30 cellular contexts compared by ENCODE assay signal in the genomic region with DNA sequence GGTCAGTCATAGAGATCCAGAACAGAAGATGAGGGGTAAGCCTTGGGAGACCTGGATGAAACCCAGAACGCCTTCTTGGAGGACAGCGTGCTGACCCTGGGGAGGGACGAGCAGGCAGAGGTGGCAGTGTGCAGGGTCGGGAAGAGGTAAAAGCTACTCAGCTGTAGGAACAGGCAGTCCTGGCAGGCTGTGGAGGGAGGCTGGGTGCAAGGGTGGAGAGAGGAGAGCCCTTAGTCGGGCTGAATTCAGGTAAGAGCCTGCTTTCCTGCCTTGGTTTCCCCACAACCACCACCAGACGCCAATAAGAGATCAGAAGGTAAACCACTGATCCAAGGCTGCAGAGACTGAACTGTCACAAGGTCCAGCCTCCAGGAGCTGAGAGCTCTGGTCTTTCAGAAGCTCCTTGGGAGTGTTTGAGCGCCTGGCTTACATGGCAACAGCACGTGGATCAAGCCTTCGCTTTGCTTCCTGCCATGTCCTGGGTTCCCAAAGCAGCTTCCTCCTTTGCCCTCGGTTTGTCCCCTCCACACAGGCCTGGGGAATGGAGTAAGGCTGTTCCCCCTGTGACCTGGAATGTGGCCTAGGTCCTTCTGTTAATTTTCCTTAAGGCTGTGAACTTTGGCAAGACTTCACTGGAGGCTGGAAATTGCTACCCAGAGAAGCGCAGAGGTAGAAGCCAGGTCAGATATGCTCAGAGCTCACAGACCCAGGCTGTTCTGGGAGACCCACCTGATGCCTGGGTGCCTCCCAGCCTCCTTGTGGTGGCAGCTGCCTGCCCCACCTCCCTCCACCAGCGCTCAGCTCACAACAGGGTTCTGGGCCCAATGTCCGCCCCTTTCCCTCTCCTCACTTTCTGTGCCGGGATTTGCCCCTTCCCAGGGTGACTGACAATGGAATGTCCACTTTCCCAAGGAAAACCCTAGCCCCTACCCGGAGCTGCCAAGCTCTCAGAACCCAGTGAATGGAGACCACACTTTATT. TPM values are rescaled to one million over a fixed set of nuclear protein-coding genes. Genes with fewer than 3 reads are reported as not detected.
A peak's percentile ranks its signal among the peaks of the same experiment; 100 is the strongest.
DNase-seq lines count a peak whose midpoint lies in the region; ATAC-seq and TF ChIP-seq lines count a peak whose summit lies in the region.
"Had no signal": no experiment of that assay in that cellular context is flagged by ENCODE, and none has a peak within 500 bp of the region (broad histone marks: within the 10 kb centered on the region; RNA-seq: fewer than 3 reads in every experiment).

No MANE protein-coding gene starts in this region.

- DNase-seq in chondrocyte (ENCODE audit: low spot score) (peak; percentile 53), osteoblast (ENCODE audit: insufficient read length, low spot score, missing footprints) (peak; percentile 45), gastrocnemius medialis (no peak), hypothalamus (lab: John Stamatoyannopoulos, UW) (no peak)
- no peak for DNase-seq in activated CD8-positive, alpha-beta T cell treated with anti-CD3 and anti-CD28 coated beads for 36 hours
- DNase-seq: ACHN; activated CD4-positive, alpha-beta T cell treated with anti-CD3 and anti-CD28 coated beads for 4 hours; activated CD8-positive, alpha-beta memory T cell treated with anti-CD3 and anti-CD28 coated beads for 24 hours; activated naive CD4-positive, alpha-beta T cell treated with anti-CD3 and anti-CD28 coated beads, Interleukin-2, amount 50 U/mL, for 16 hours; activated T-cell treated with anti-CD3 and anti-CD28 coated beads for 4 hours; CD8-positive, alpha-beta T cell; effector CD4-positive, alpha-beta T cell; EL; GM23248; KG1; MM.1S; NCI-H1930; NCI-H524 treated with DMSO at 0.1 percent for 48 hours; psoas muscle; SHP77 treated with DMSO at 0.1 percent for 48 hours; stimulated activated CD4-positive, alpha-beta T cell treated with anti-CD3 and anti-CD28 coated beads, Interleukin-15, amount 100 ng/mL, for 24 hours; stimulated activated naive CD4-positive, alpha-beta T cell; T1000; WERI-Rb-1 had no signal

- H2AFZ ChIP-seq in ACC112 (ENCODE audit: low read length, unreplicated experiment) (no peak overlapping the region), osteoblast (ENCODE audit: low read length) (no peak overlapping the region)
- H2AFZ ChIP-seq: GM23248 had no signal

- H3K27me3 ChIP-seq in ACC112 (ENCODE audit: insufficient read depth, low read length) (no peaks in the 10 kb centered on the region), osteoblast (ENCODE audit: insufficient read depth, low read length) (no peaks in the 10 kb centered on the region), gastrocnemius medialis (no peaks in the 10 kb centered on the region)

- H3K9me3 Mint-ChIP-seq in IgD-negative memory B cell (no peaks in the 10 kb centered on the region), chondrocyte (ENCODE audit: low read depth) (no peaks in the 10 kb centered on the region)
- no peaks in the 10 kb centered on the region for H3K9me3 Mint-ChIP-seq in activated CD8-positive, alpha-beta T cell treated with anti-CD3 and anti-CD28 coated beads for 36 hours
- H3K9me3 Mint-ChIP-seq: activated T-helper 2 cell treated with anti-CD3 and anti-CD28 coated beads, Interferon-gamma antibody, Interleukin-2, Interleukin-4, amounts not matched to agents 10 μg/mL and 5 μg/mL and 100 μg/mL, durations not matched to agents 14 hours and 24 hours and 36 hours; CD8-positive, alpha-beta T cell; memory B cell had no signal

- no peak overlapping the region for H3K4me2 ChIP-seq in osteoblast (ENCODE audit: insufficient read depth, low read length)

- no peak for TF ChIP-seq POLR2A in gastrocnemius medialis (IDR thresholded peaks at IDR 0.05)

- H3K27me3 Mint-ChIP-seq in IgD-negative memory B cell (no peaks in the 10 kb centered on the region), chondrocyte (ENCODE audit: low read depth) (no peaks in the 10 kb centered on the region)
- no peaks in the 10 kb centered on the region for H3K27me3 Mint-ChIP-seq in activated CD8-positive, alpha-beta T cell treated with anti-CD3 and anti-CD28 coated beads for 36 hours
- H3K27me3 Mint-ChIP-seq: B cell, memory B cell had no signal

- H3K4me1 ChIP-seq in ACC112 (ENCODE audit: control insufficient read depth, insufficient read depth, low read length, unreplicated experiment): peaks cover 9% of the 10 kb centered on the region
- H3K4me1 ChIP-seq in osteoblast (ENCODE audit: insufficient read depth, low read length): peaks cover 18% of the 10 kb centered on the region
- peaks cover 6 to 10% of the 10 kb centered on the region in 2 donors for H3K4me1 ChIP-seq in gastrocnemius medialis

- H3K36me3 ChIP-seq in ACC112 (ENCODE audit: insufficient read depth, low read length) (peaks cover 18% of the 10 kb centered on the region; the same call in 1 of the 2 replicates), osteoblast (ENCODE audit: insufficient read depth, low read length) (peaks cover 42% of the 10 kb centered on the region), gastrocnemius medialis (peaks cover 0 to 11% of the 10 kb centered on the region in 2 donors)
- H3K36me3 ChIP-seq: neutrophil had no signal

- H3K9me3 ChIP-seq in osteoblast (ENCODE audit: low read depth, low read length) (no peaks in the 10 kb centered on the region), gastrocnemius medialis (no peaks in the 10 kb centered on the region)
- H3K9me3 ChIP-seq: neutrophil, psoas muscle had no signal

- in situ Hi-C loops in gastrocnemius medialis (cut with MboI; ENCODE audit: low sequenced_read_pairs in 4 of 4): loop anchor here in 2 of 4 donors (5.0 kb wide), 2 partner anchors 64 to 81 kb away; no protein-coding TSS in a partner anchor

- no peak overlapping the region for H3K4me3 Mint-ChIP-seq in IgD-negative memory B cell
- no peak overlapping the region for H3K4me3 Mint-ChIP-seq in chondrocyte (ENCODE audit: unreplicated experiment)
- no peak overlapping the region for H3K4me3 Mint-ChIP-seq in activated CD8-positive, alpha-beta T cell treated with anti-CD3 and anti-CD28 coated beads for 36 hours
- H3K4me3 Mint-ChIP-seq: B cell; CD8-positive, alpha-beta T cell; memory B cell had no signal

- H3K36me3 Mint-ChIP-seq in IgD-negative memory B cell: peaks cover 2% of the 10 kb centered on the region
- H3K36me3 Mint-ChIP-seq in chondrocyte (ENCODE audit: low read depth): peaks cover 24% of the 10 kb centered on the region
- no peaks in the 10 kb centered on the region for H3K36me3 Mint-ChIP-seq in activated CD8-positive, alpha-beta T cell treated with anti-CD3 and anti-CD28 coated beads for 36 hours (ENCODE audit: low read depth)
- H3K36me3 Mint-ChIP-seq: memory B cell had no signal

- TF ChIP-seq CTCF in chondrocyte (IDR thresholded peaks at IDR 0.05) (no peak), osteoblast (IDR thresholded peaks at IDR 0.05; ENCODE audit: extremely low read depth, low read depth, low read length) (no peak), gastrocnemius medialis (IDR thresholded peaks at IDR 0.05 in 4 of 5, conservative IDR thresholded peaks at IDR 0.05 in 1 of 5) (no peak)
- no peak for TF ChIP-seq CTCF in activated CD8-positive, alpha-beta T cell treated with anti-CD3 and anti-CD28 coated beads for 36 hours (IDR thresholded peaks at IDR 0.05)

- H3K4me1 Mint-ChIP-seq in IgD-negative memory B cell (peaks cover 0 to 10% (median 10%) of the 10 kb centered on the region in 3 donors), chondrocyte (ENCODE audit: low read depth) (peaks cover 26% of the 10 kb centered on the region)
- H3K4me1 Mint-ChIP-seq in activated CD8-positive, alpha-beta T cell treated with anti-CD3 and anti-CD28 coated beads for 36 hours (ENCODE audit: low read depth): peaks cover 18% of the 10 kb centered on the region

- peaks cover 4% of the 10 kb centered on the region for H4K20me1 ChIP-seq in osteoblast (ENCODE audit: insufficient read depth, low read length)

- 0 out of 2 replicates have a peak overlapping the region, but pooled peaks have one; percentile 1 for H3K27ac ChIP-seq in ACC112 (ENCODE audit: low read depth, low read length)
- no peak overlapping the region for H3K27ac ChIP-seq in osteoblast (ENCODE audit: low read depth, low read length)
- H3K27ac ChIP-seq in gastrocnemius medialis: no peak overlapping the region
- H3K27ac ChIP-seq: GM23248, neutrophil, psoas muscle, WERI-Rb-1 had no signal

- no peak for ATAC-seq in gastrocnemius medialis
- no peak for ATAC-seq in activated CD8-positive, alpha-beta T cell treated with anti-CD3 and anti-CD28 coated beads for 36 hours
- ATAC-seq: CD8-positive, alpha-beta T cell; psoas muscle had no signal

- H3K4me3 ChIP-seq in ACC112 (ENCODE audit: low read depth, low read length): no peak overlapping the region
- no peak overlapping the region for H3K4me3 ChIP-seq in osteoblast (ENCODE audit: insufficient read depth, low read length)
- no peak overlapping the region for H3K4me3 ChIP-seq in gastrocnemius medialis
- H3K4me3 ChIP-seq: GM23248, psoas muscle had no signal

- intact Hi-C loops in gastrocnemius medialis (cut with DNase I; ENCODE audit: low total_unique reads): loop anchor here (10.0 kb wide), 2 partner anchors 204 to 334 kb away; partner anchors contain the start of gene ACSF2
- intact Hi-C loops in activated CD8-positive, alpha-beta T cell treated with anti-CD3 and anti-CD28 coated beads for 36 hours (cut with micrococcal nuclease): no loop called here

- no peaks in the 10 kb centered on the region for H3K79me2 ChIP-seq in ACC112 (ENCODE audit: control insufficient read depth, insufficient read depth, low read length, unreplicated experiment)
- peaks cover 9% of the 10 kb centered on the region for H3K79me2 ChIP-seq in osteoblast (ENCODE audit: insufficient read depth, low read length)

- peak overlapping the region in 2 of 3 donors; percentile 41 to 71 for H3K27ac Mint-ChIP-seq in IgD-negative memory B cell
- H3K27ac Mint-ChIP-seq in chondrocyte (ENCODE audit: unreplicated experiment): peak overlapping the region; percentile 59
- H3K27ac Mint-ChIP-seq in activated CD8-positive, alpha-beta T cell treated with anti-CD3 and anti-CD28 coated beads for 36 hours: no peak overlapping the region
- H3K27ac Mint-ChIP-seq: activated T-helper 2 cell treated with anti-CD3 and anti-CD28 coated beads, Interferon-gamma antibody, Interleukin-2, Interleukin-4, amounts not matched to agents 10 μg/mL and 5 μg/mL and 100 μg/mL, durations not matched to agents 14 hours and 24 hours and 36 hours; CD8-positive, alpha-beta T cell; memory B cell had no signal

- POLR2A ChIA-PET in activated CD8-positive, alpha-beta T cell treated with anti-CD3 and anti-CD28 coated beads for 36 hours (lab: Charles Lee): interaction anchor here (1.0 to 1.5 kb wide), 2 partner anchors 38 to 69 kb away, joined by 3 to 4 read pairs; no protein-coding TSS in a partner anchor

- CTCF ChIA-PET in activated CD8-positive, alpha-beta T cell treated with anti-CD3 and anti-CD28 coated beads for 36 hours (lab: Charles Lee): interaction anchor here (0.6 to 5.2 kb wide), 9 partner anchors 26 to 110 kb away, joined by 3 to 69 read pairs (median 37); partner anchors contain the start of genes COL1A1, ITGA3 and PPP1R9B

RNA-seq across cellular contexts. Expression of gene PDK2, which starts 3.9 kb away (rescaled TPM):
- 38.8 TPM for polyA plus RNA-seq in IgD-negative memory B cell
- 28.9 to 38.0 TPM (median 31.1 TPM) in 3 replicates for total RNA-seq in chondrocyte
- 43.4 and 54.8 TPM in 2 replicates for total RNA-seq in osteoblast
- total RNA-seq in gastrocnemius medialis: 100 to 1,000 TPM; 111 to 335 (median 124) TPM
- total RNA-seq in activated CD8-positive, alpha-beta T cell treated with anti-CD3 and anti-CD28 coated beads for 36 hours: 1 to 10 TPM; 6.0 to 7.7 TPM

RNA-seq across cellular contexts. Expression of gene ITGA3, which starts 35.4 kb away (rescaled TPM):
- 4.0 TPM for polyA plus RNA-seq in IgD-negative memory B cell
- total RNA-seq in chondrocyte: 85.8 to 236 TPM (median 216 TPM) in 3 replicates
- total RNA-seq in osteoblast: 73.4 and 81.4 TPM in 2 replicates
- 10 to 100 TPM in 3 of 4 donors, 1 to 10 TPM in 1; 5.1 to 25.9 (median 18.4) TPM for total RNA-seq in gastrocnemius medialis
- total RNA-seq in activated CD8-positive, alpha-beta T cell treated with anti-CD3 and anti-CD28 coated beads for 36 hours: 1 to 10 TPM; 4.2 to 7.2 TPM

RNA-seq across cellular contexts. Expression of gene SAMD14, which starts 38.7 kb away (rescaled TPM):
- 0.15 TPM for polyA plus RNA-seq in IgD-negative memory B cell
- total RNA-seq in chondrocyte: 26.0 to 29.4 TPM (median 27.6 TPM) in 3 replicates
- 2.5 and 2.7 TPM in 2 replicates for total RNA-seq in osteoblast
- total RNA-seq in gastrocnemius medialis: 1 to 10 TPM in 1 of 4 donors, under 1 TPM in 2, not detected in 1; 0.04 to 3.8 (median 0.31) TPM
- total RNA-seq in activated CD8-positive, alpha-beta T cell treated with anti-CD3 and anti-CD28 coated beads for 36 hours: 1 to 10 TPM in 1 of 2 experiments, under 1 TPM in 1; 0.47 to 1.3 TPM

RNA-seq across cellular contexts. Expression of gene PPP1R9B, which starts 59.2 kb away (rescaled TPM):
- polyA plus RNA-seq in IgD-negative memory B cell: 4.2 TPM
- total RNA-seq in chondrocyte: 75.4 to 84.2 TPM (median 79.3 TPM) in 3 replicates
- 44.2 and 48.9 TPM in 2 replicates for total RNA-seq in osteoblast
- total RNA-seq in gastrocnemius medialis: 10 to 100 TPM in 2 of 4 donors, 1 to 10 TPM in 2; 4.7 to 18.8 (median 11.0) TPM
- 10 to 100 TPM; 52.4 to 56.4 TPM for total RNA-seq in activated CD8-positive, alpha-beta T cell treated with anti-CD3 and anti-CD28 coated beads for 36 hours

Comparison
In these comparisons a context has a peak if more than half of its experiments do, and no peak if none do; other contexts are left out.
1. DNase-seq: peak in chondrocyte (single experiment) and osteoblast (single experiment); none in gastrocnemius medialis (0 of 2), hypothalamus (0 of 51) and activated CD8-positive, alpha-beta T cell treated with anti-CD3 and anti-CD28 coated beads for 36 hours (single experiment).